Comparison of ENCODE assay signal across 15 cellular contexts in the genomic region with DNA sequence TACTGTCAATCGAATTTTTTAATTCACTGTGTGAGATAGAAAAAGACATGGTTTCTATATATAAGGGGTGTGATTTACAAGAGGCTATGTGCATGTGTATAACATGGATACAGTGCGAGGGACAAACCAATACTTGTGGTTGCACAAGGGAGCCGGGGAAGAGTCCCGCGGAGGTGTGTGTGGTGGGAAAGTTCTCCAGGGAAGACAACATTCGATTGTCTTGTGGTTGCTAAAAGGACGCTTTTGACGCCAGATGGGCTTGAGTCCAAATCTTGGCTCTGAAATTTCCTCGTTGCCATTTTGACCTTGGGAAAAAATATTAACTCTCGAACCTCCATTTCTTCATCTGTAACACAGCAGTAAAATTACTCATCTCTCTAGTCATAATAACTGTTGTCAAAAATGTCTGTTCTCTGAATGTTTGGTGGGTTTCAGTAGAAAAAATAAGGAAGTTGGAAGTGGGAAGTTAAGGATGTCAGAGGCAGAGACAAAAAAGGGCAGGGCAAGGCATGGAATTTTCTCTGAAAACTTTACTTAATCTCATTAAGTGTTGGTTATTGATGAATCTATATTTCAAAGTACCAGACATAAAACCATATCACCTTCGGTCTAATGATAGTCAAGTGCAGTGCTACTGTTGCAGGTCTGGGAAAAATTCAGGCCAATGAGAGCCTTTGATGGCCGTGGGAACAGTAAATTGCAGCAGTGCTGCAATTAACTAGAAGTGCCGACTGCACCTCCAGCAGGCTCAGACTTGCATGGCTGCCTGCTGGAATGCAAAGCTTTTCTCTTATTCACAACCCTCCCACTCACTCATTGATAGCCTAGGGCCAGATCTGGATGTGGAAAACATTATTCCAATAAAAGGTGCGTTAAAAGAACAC. TPM values are rescaled to one million over a fixed set of nuclear protein-coding genes. Genes with fewer than 3 reads are reported as not detected.
DNase-seq lines count a peak whose midpoint lies in the region; ATAC-seq and TF ChIP-seq lines count a peak whose summit lies in the region.
"Had no signal": no experiment of that assay in that cellular context is flagged by ENCODE, and none has a peak within 500 bp of the region (broad histone marks: within the 10 kb centered on the region; RNA-seq: fewer than 3 reads in every experiment).

No MANE protein-coding gene starts in this region.

- no peak for ATAC-seq in HG02970 (IDR thresholded peaks at IDR 0.05; ENCODE audit: low FRiP score, unreplicated experiment)
- ATAC-seq: gastrocnemius medialis had no signal

- in situ Hi-C loops in Caki2 (cut with HindIII; ENCODE audit: low pct_unique_long_range_greater_than_20kb, low sequenced_read_pairs) (no loop called here), GM13976 (cut with MboI; ENCODE audit: low sequenced_read_pairs, unreplicated experiment) (no loop called here)

- H3K36me3 Mint-ChIP-seq in nephron progenitor cell (ENCODE audit: low read depth) = peaks cover 39% of the 10 kb centered on the region
- H3K36me3 Mint-ChIP-seq in activated naive CD4-positive, alpha-beta T cell treated with anti-CD3 and anti-CD28 coated beads for 36 hours (ENCODE audit: low read depth) = no peaks in the 10 kb centered on the region
- H3K36me3 Mint-ChIP-seq: activated naive CD8-positive, alpha-beta T cell had no signal

- H3K4me3 Mint-ChIP-seq in nephron progenitor cell = no peak overlapping the region
- no peak overlapping the region for H3K4me3 Mint-ChIP-seq in activated naive CD4-positive, alpha-beta T cell treated with anti-CD3 and anti-CD28 coated beads for 36 hours
- H3K4me3 Mint-ChIP-seq: activated naive CD8-positive, alpha-beta T cell had no signal

- H3K9me3 Mint-ChIP-seq in nephron progenitor cell = peaks cover 20% of the 10 kb centered on the region
- H3K9me3 Mint-ChIP-seq in activated naive CD4-positive, alpha-beta T cell treated with anti-CD3 and anti-CD28 coated beads for 36 hours = peaks cover 5% of the 10 kb centered on the region

- H3K4me3 ChIP-seq in epithelial cell of esophagus (ENCODE audit: low read length) = no peak overlapping the region
- H3K4me3 ChIP-seq: gastrocnemius medialis, GM23248, Peyer's patch had no signal

- H3K27ac Mint-ChIP-seq in nephron progenitor cell = peak overlapping the region; percentile 40
- H3K27ac Mint-ChIP-seq in activated naive CD4-positive, alpha-beta T cell treated with anti-CD3 and anti-CD28 coated beads for 36 hours = no peak overlapping the region
- H3K27ac Mint-ChIP-seq: activated naive CD8-positive, alpha-beta T cell had no signal

- CTCF ChIA-PET in activated naive CD4-positive, alpha-beta T cell treated with anti-CD3 and anti-CD28 coated beads for 36 hours (lab: Charles Lee) = no interaction called here

- TF ChIP-seq CTCF in epithelial cell of esophagus (IDR thresholded peaks at IDR 0.05; ENCODE audit: insufficient read depth, low read depth, low read length, missing control alignments) = no peak
- TF ChIP-seq CTCF in nephron progenitor cell (IDR thresholded peaks at IDR 0.05) = no peak
- TF ChIP-seq CTCF in GM13976 (IDR thresholded peaks at IDR 0.05; ENCODE audit: borderline replicate concordance, control extremely low read depth, extremely low read depth, insufficient read depth, missing control alignments) = no peak

- intact Hi-C loops in activated naive CD4-positive, alpha-beta T cell treated with anti-CD3 and anti-CD28 coated beads for 36 hours (cut with micrococcal nuclease) = no loop called here

- no peaks in the 10 kb centered on the region for H3K27me3 Mint-ChIP-seq in nephron progenitor cell (ENCODE audit: low read depth, poor library complexity)
- H3K27me3 Mint-ChIP-seq in activated naive CD4-positive, alpha-beta T cell treated with anti-CD3 and anti-CD28 coated beads for 36 hours (ENCODE audit: low read depth) = no peaks in the 10 kb centered on the region

- DNase-seq in Caki2 (ENCODE audit: low read depth) = peak; percentile 49
- peak; percentile 61 for DNase-seq in NOMO-1 treated with DMSO at 0.1 percent for 48 hours (lab: John Stamatoyannopoulos, UW; ENCODE audit: unreplicated experiment)
- peak; percentile 96 for DNase-seq in epithelial cell of esophagus (ENCODE audit: low read depth)
- DNase-seq in nephron progenitor cell = peak; percentile 26
- DNase-seq in activated naive CD4-positive, alpha-beta T cell treated with anti-CD3 and anti-CD28 coated beads for 36 hours = no peak
- DNase-seq in GM13976 (ENCODE audit: low spot score) = no peak
- DNase-seq in dedifferentiated amniotic fluid mesenchymal stem cell (ENCODE audit: extremely low spot score) = no peak
- DNase-seq: DMS53; gastrocnemius medialis; GM23248; NCI-H524; Peyer's patch; stimulated activated CD8-positive, alpha-beta memory T cell treated with anti-CD3 and anti-CD28 coated beads, Interleukin-4, amount 100 ng/mL, for 48 hours had no signal

- peaks cover 47% of the 10 kb centered on the region for H3K4me1 Mint-ChIP-seq in nephron progenitor cell
- H3K4me1 Mint-ChIP-seq in activated naive CD4-positive, alpha-beta T cell treated with anti-CD3 and anti-CD28 coated beads for 36 hours (ENCODE audit: low read depth) = no peaks in the 10 kb centered on the region

RNA-seq across cellular contexts. Expression of a gene that starts 16.6 kb away (rescaled TPM):
- total RNA-seq in Caki2 (2014; rRNA removed; shearing (Covaris generic); ENCODE audit: low replicate concordance) = 4.7 and 7.4 TPM in 2 replicates
- total RNA-seq in activated naive CD4-positive, alpha-beta T cell treated with anti-CD3 and anti-CD28 coated beads for 36 hours = not detected

Comparison
In these comparisons a context has a peak if more than half of its experiments do, and no peak if none do; other contexts are left out.
1. DNase-seq: peak in Caki2 (single experiment), NOMO-1 treated with DMSO at 0.1 percent for 48 hours (single experiment), epithelial cell of esophagus (single experiment) and nephron progenitor cell (single experiment); none in activated naive CD4-positive, alpha-beta T cell treated with anti-CD3 and anti-CD28 coated beads for 36 hours (single experiment), GM13976 (single experiment) and dedifferentiated amniotic fluid mesenchymal stem cell (single experiment).